In the genomic region with DNA sequence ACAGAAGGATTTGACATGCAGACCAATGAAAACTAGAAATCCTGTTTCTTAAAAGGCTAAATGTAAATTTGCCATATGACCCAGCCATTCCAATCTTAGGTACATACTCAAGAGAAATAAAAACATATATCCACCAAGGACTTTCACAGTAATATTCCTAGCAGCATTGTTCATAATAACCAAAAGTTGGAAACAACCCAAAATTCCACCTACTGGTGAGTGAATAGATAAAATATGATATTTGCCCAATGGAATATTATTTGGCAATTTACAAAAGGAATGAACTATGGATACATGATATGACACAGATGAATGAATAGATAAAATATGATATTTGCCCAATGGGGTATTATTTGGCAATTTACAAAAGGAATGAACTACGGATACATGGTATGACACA, we compare ENCODE assay signal across 12 cellular contexts.
"Had no signal": no experiment of that assay in that cellular context is flagged by ENCODE, and none has a peak within 500 bp of the region (broad histone marks: within the 10 kb centered on the region; RNA-seq: fewer than 3 reads in every experiment).

No MANE protein-coding gene starts in this region.

- H3K4me3 ChIP-seq: gastroesophageal sphincter, suprapubic skin, upper lobe of left lung had no signal

- DNase-seq: activated CD4-positive, alpha-beta memory T cell treated with anti-CD3 and anti-CD28 coated beads, Interleukin-2, amount 10 ng/mL, durations not matched to agents 7 days and 5 days; activated CD8-positive, alpha-beta memory T cell treated with anti-CD3 and anti-CD28 coated beads, Interleukin-2, amount 50 U/mL, for 4 hours; activated gamma-delta T cell treated with Interleukin-2 at 50 U/mL for 16 hours; activated naive CD8-positive, alpha-beta T cell treated with anti-CD3 and anti-CD28 coated beads, Interleukin-2, amount 10 ng/mL, durations not matched to agents 7 days and 5 days; activated T-cell treated with anti-CD3 and anti-CD28 coated beads, Interleukin-2, amount 50 U/mL, for 72 hours; nephron progenitor cell; stimulated activated CD4-positive, alpha-beta T cell treated with anti-CD3 and anti-CD28 coated beads, Interleukin-2, amount 100 ng/mL, for 48 hours; stimulated activated naive CD8-positive, alpha-beta T cell treated with anti-CD3 and anti-CD28 coated beads, Interleukin-15, Interleukin-2, amounts not matched to agents 100 U/mL and 50 U/mL, for 24 hours; T-helper 1 cell; upper lobe of left lung had no signal
